13 cellular contexts compared by ENCODE assay signal in genomic region chr3:122295286-122295685, GRCh38. TPM values are rescaled to one million over a fixed set of nuclear protein-coding genes. Genes with fewer than 3 reads are reported as not detected.
DNase-seq lines count a peak whose midpoint lies in the region; ATAC-seq, FAIRE-seq and TF ChIP-seq lines count a peak whose summit lies in the region.
"Had no signal": no experiment of that assay in that cellular context is flagged by ENCODE, and none has a peak within 500 bp of the region (broad histone marks: within the 10 kb centered on the region; RNA-seq: fewer than 3 reads in every experiment).

No MANE protein-coding gene starts in this region.

- TF ChIP-seq CTCF in prostate gland (IDR thresholded peaks at IDR 0.05) (no peak), colonic mucosa (IDR thresholded peaks at IDR 0.05) (no peak)

- H3K4me3 ChIP-seq in prostate gland: no peak overlapping the region
- H3K4me3 ChIP-seq in colonic mucosa: no peak overlapping the region

- DNase-seq in GM19239 (ENCODE audit: insufficient read length, low spot score): no peak
- DNase-seq in NOMO-1 treated with DMSO at 0.1 percent for 48 hours (lab: John Stamatoyannopoulos, UW; ENCODE audit: unreplicated experiment): peak; percentile 89
- DNase-seq in prostate gland (ENCODE audit: low spot score): no peak
- DNase-seq in stimulated activated CD8-positive, alpha-beta memory T cell treated with anti-CD3 and anti-CD28 coated beads, Interleukin-4, amount 100 ng/mL, for 48 hours: no peak
- DNase-seq in colonic mucosa: no peak
- DNase-seq in GDM1 (lab: John Stamatoyannopoulos, UW): no peak
- DNase-seq: Caco-2; central memory CD4-positive, alpha-beta T cell; NCI-H1930; NCI-H774; T-cell had no signal

- H3K27ac ChIP-seq in prostate gland (peak overlapping the region; percentile 11 to 30), colonic mucosa (no peak overlapping the region)

- ATAC-seq in esophagus mucosa: peak; percentile 83
- ATAC-seq in HG02852 (IDR thresholded peaks at IDR 0.05; ENCODE audit: unreplicated experiment): no peak

- intact Hi-C loops in prostate gland (cut with DNase I) (no loop called here), colonic mucosa (cut with DNase I) (no loop called here)

- H3K4me1 ChIP-seq in prostate gland (replicated peaks) (no peaks in the 10 kb centered on the region), colonic mucosa (no peaks in the 10 kb centered on the region)
- H3K4me1 ChIP-seq: Caco-2 had no signal

- no peaks in the 10 kb centered on the region for H3K9me3 ChIP-seq in prostate gland
- no peaks in the 10 kb centered on the region for H3K9me3 ChIP-seq in colonic mucosa
- H3K9me3 ChIP-seq: Caco-2 had no signal

- peak; percentile 37 for FAIRE-seq in GM19239 (lab: Jason Lieb, UNC)

- H3K36me3 ChIP-seq in prostate gland: no peaks in the 10 kb centered on the region
- no peaks in the 10 kb centered on the region for H3K36me3 ChIP-seq in colonic mucosa

- no peak overlapping the region for H3K9ac ChIP-seq in colonic mucosa (ENCODE audit: low read depth in 2 of 2, low read length in 2 of 2)

- WGBS in prostate gland: 68% methylated on average over 3 of the region's 3 CpGs

- TF ChIP-seq POLR2A in prostate gland (IDR thresholded peaks at IDR 0.05): no peak

- no peaks in the 10 kb centered on the region for H3K27me3 ChIP-seq in prostate gland (replicated peaks; ENCODE audit: insufficient read depth)
- H3K27me3 ChIP-seq in colonic mucosa: no peaks in the 10 kb centered on the region

RNA-seq across cellular contexts. Expression of gene CSTA, which starts 29.8 kb away (rescaled TPM):
- total RNA-seq in esophagus mucosa (2,321 TPM), prostate gland (10 to 100 TPM; 14.5 to 25.7 TPM), colonic mucosa (1 to 10 TPM in 1 of 2 donors, not detected in 1; 1.2 TPM)
- total RNA-seq: T-cell had no signal

Comparison
In these comparisons a context has a peak if more than half of its experiments do, and no peak if none do; other contexts are left out.
1. RNA of gene CSTA, which starts 29.8 kb away (total RNA-seq): 2,321 TPM in esophagus mucosa (single experiment); 14.5 to 25.7 TPM in prostate gland and 1.2 TPM in colonic mucosa; every median in the first group is over 10 times any median in the second.